ENCODE assay signal across 16 cellular contexts in the genomic region with DNA sequence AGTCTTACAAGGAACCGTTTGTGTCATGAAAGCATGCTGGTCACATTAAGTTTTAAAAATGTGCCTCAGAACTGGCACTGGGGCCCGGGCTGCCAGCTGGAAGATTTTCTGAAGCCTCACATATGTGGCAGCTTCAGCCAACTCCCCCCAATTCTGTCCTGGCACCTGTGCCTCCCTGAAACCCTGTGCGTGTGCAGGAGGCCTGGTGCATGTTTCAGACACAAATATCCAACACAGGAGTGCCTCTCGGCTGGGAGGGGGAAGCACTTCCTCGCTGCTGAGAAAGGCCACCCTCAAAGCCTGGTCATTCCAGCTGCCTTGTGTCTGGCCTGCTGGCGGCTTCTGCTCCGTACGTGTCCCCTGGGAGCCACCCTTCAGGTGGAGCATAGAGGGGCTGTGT.
DNase-seq lines count a peak whose midpoint lies in the region; ATAC-seq and TF ChIP-seq lines count a peak whose summit lies in the region.
"Had no signal": no experiment of that assay in that cellular context is flagged by ENCODE, and none has a peak within 500 bp of the region (broad histone marks: within the 10 kb centered on the region; RNA-seq: fewer than 3 reads in every experiment).

No MANE protein-coding gene starts in this region.

- no peak overlapping the region for H3K4me2 ChIP-seq in mammary epithelial cell (ENCODE audit: insufficient read depth, low read depth, low read length)
- H3K4me2 ChIP-seq: BLaER1 had no signal

- POLR2A ChIA-PET in HEK293T (lab: Yijun Ruan, JAX), result no interaction called here

- no peak for ATAC-seq in left ventricle myocardium superior
- no peak for ATAC-seq in GM21528 (IDR thresholded peaks at IDR 0.05; ENCODE audit: low FRiP score, unreplicated experiment)
- ATAC-seq: GM12878, HepG2 had no signal

- no TSS peak for BruUV-seq in mammary epithelial cell (replicated peaks; lab: Mats Ljungman, UMichigan)

- H3K4me3 ChIP-seq in mammary epithelial cell (replicated peaks in 1 of 3; ENCODE audit: insufficient read depth in 1 of 3, low read depth in 2 of 3, low read length in 3 of 3), result no peak overlapping the region
- H3K4me3 ChIP-seq: BLaER1, GM12878, GM23248 had no signal

- TF ChIP-seq CTCF in mammary epithelial cell (conservative IDR thresholded peaks at IDR 0.05 in 1 of 2, IDR thresholded peaks at IDR 0.05 in 1 of 2; ENCODE audit: extremely low read depth in 1 of 2, insufficient read depth in 1 of 2, low read depth in 1 of 2, low read length in 2 of 2), result no peak

- H3K36me3 ChIP-seq in mammary epithelial cell (ENCODE audit: insufficient read depth, low read length), result no peaks in the 10 kb centered on the region
- H3K36me3 ChIP-seq: BLaER1 had no signal

- peak; percentile 46 for DNase-seq in cardiac septum (ENCODE audit: low spot score)
- no peak for DNase-seq in left ventricle myocardium superior
- peak; percentile 62 for DNase-seq in cerebellum (ENCODE audit: low spot score)
- DNase-seq in posterior vena cava (ENCODE audit: low spot score), result peak; percentile 45
- no peak for DNase-seq in mammary epithelial cell
- no peak for DNase-seq in HEK293T (ENCODE audit: extremely low spot score)
- DNase-seq: 8988T; CD4-positive, alpha-beta memory T cell; DMS79 treated with DMSO at 0.1 percent for 48 hours; GM23248; HCEC 1CT; HFFc6 had no signal

- no peak overlapping the region for H2AFZ ChIP-seq in mammary epithelial cell (ENCODE audit: low read depth, low read length)
- H2AFZ ChIP-seq: GM23248 had no signal

- in situ Hi-C loops in mammary epithelial cell (cut with MboI; ENCODE audit: low sequenced_read_pairs in 2 of 2), result no loop called here

- H3K9me3 ChIP-seq in mammary epithelial cell (replicated peaks; ENCODE audit: insufficient read depth, low read length), result no peaks in the 10 kb centered on the region
- H3K9me3 ChIP-seq: BLaER1 had no signal

- 90% methylated on average over 6 of the region's 8 CpGs for WGBS in mammary epithelial cell (ENCODE audit: low coverage, missing lambda C conversion rate)

- intact Hi-C loops in cardiac septum (cut with DNase I), result no loop called here
- intact Hi-C loops in left ventricle myocardium superior (cut with micrococcal nuclease), result no loop called here
- intact Hi-C loops in posterior vena cava (cut with DNase I), result loop anchor here in 1 of 2 donors (10.0 kb wide), 1 partner anchor 940 kb away; no protein-coding TSS in a partner anchor
- intact Hi-C loops in mammary epithelial cell (cut with micrococcal nuclease), result no loop called here

- no peaks in the 10 kb centered on the region for H3K27me3 ChIP-seq in mammary epithelial cell (ENCODE audit: insufficient read depth, low read length)
- H3K27me3 ChIP-seq: BLaER1 had no signal

- dilution Hi-C loops in mammary epithelial cell (cut with HindIII; ENCODE audit: low sequenced_read_pairs), result no loop called here

- H3K4me1 ChIP-seq in mammary epithelial cell (ENCODE audit: insufficient read depth, low read length), result no peaks in the 10 kb centered on the region

- H4K20me1 ChIP-seq in mammary epithelial cell (ENCODE audit: insufficient read depth, low read length), result no peaks in the 10 kb centered on the region
- H4K20me1 ChIP-seq: BLaER1 had no signal

- H3K79me2 ChIP-seq in mammary epithelial cell (ENCODE audit: insufficient read depth, low read length), result no peaks in the 10 kb centered on the region

- no peak overlapping the region for H3K27ac ChIP-seq in mammary epithelial cell (ENCODE audit: insufficient read depth, low read depth, low read length)
- H3K27ac ChIP-seq: BLaER1, GM23248 had no signal

- CTCF ChIA-PET in mammary epithelial cell (lab: Charles Lee; ENCODE audit: low non-redundant PET) (no interaction called here), HEK293T (lab: Yijun Ruan, JAX) (no interaction called here)

- no peak overlapping the region for H3K9ac ChIP-seq in mammary epithelial cell (ENCODE audit: insufficient read depth, low read length)
- H3K9ac ChIP-seq: BLaER1, GM23248 had no signal

TF ChIP-seq in HEK293T, 16 proteins besides CTCF, POLR2A, EP300 and RAD21:
- no peak for TF ChIP-seq NFRKB (IDR thresholded peaks at IDR 0.05)
- no peak for TF ChIP-seq SUZ12 (IDR thresholded peaks at IDR 0.05)
- TF ChIP-seq LEF1 (IDR thresholded peaks at IDR 0.05; ENCODE audit: borderline replicate concordance), result no peak
- no peak for TF ChIP-seq FOXA1 (IDR thresholded peaks at IDR 0.05)
- TF ChIP-seq HDGF (IDR thresholded peaks at IDR 0.05; ENCODE audit: borderline replicate concordance), result no peak
- TF ChIP-seq PKNOX1 (IDR thresholded peaks at IDR 0.05), result no peak
- TF ChIP-seq BHLHE40 (IDR thresholded peaks at IDR 0.05; ENCODE audit: borderline replicate concordance), result no peak
- TF ChIP-seq ARNT (IDR thresholded peaks at IDR 0.05), result no peak
- TF ChIP-seq ELF4 (IDR thresholded peaks at IDR 0.05), result no peak
- TF ChIP-seq ZNF384 (IDR thresholded peaks at IDR 0.05), result no peak

Comparison
In these comparisons a context has a peak if more than half of its experiments do, and no peak if none do; other contexts are left out.
1. DNase-seq: peak in cardiac septum (single experiment), cerebellum (single experiment) and posterior vena cava (single experiment); none in left ventricle myocardium superior (single experiment), mammary epithelial cell (single experiment) and HEK293T (single experiment).